ENCODE assay signal across 8 cellular contexts in genomic region chr3:45994661-45995369, GRCh38. TPM values are rescaled to one million over a fixed set of nuclear protein-coding genes. Genes with fewer than 3 reads are reported as not detected.
DNase-seq lines count a peak whose midpoint lies in the region; ATAC-seq and TF ChIP-seq lines count a peak whose summit lies in the region.

No MANE protein-coding gene starts in this region.

- H2AFZ ChIP-seq in HCT116 (ENCODE audit: low read depth, low read length, poor library complexity, severe bottlenecking), result peak overlapping the region; percentile 53

- no TSS peak for BruUV-seq in HCT116 (replicated peaks; lab: Mats Ljungman, UMichigan)

- H3K36me3 ChIP-seq in GM06990 (ENCODE audit: control insufficient read depth, insufficient read depth, low read length), result no peaks in the 10 kb centered on the region
- no peaks in the 10 kb centered on the region for H3K36me3 ChIP-seq in HCT116 (ENCODE audit: control insufficient read depth in 1 of 2, insufficient read depth in 2 of 2, low read length in 2 of 2)
- H3K36me3 ChIP-seq in heart right ventricle, result no peaks in the 10 kb centered on the region

- TF ChIP-seq POLR2A in HCT116 (IDR thresholded peaks at IDR 0.05; ENCODE audit: borderline replicate concordance, extremely low read depth, insufficient read depth, insufficient read length), result no peak

- TF ChIP-seq CTCF in GM06990 (IDR thresholded peaks at IDR 0.05; ENCODE audit: insufficient read depth, low read length, poor library complexity, severe bottlenecking) (no peak), HCT116 (IDR thresholded peaks at IDR 0.05 in 2 of 3, conservative IDR thresholded peaks at IDR 0.05 in 1 of 3; ENCODE audit: borderline replicate concordance in 1 of 3, insufficient read depth in 1 of 3, low read depth in 2 of 3, low read length in 2 of 3) (no peak), heart right ventricle (IDR thresholded peaks at IDR 0.05) (no peak)

- H3K79me2 ChIP-seq in HCT116 (ENCODE audit: insufficient read depth, low read length), result peaks cover 24% of the 10 kb centered on the region

- H3K9ac ChIP-seq in HCT116 (ENCODE audit: low read length), result peak overlapping the region; percentile 90

- H3K27ac ChIP-seq in HCT116 (ENCODE audit: low read depth, low read length) (peak overlapping the region; percentile 56; the same call in 1 of the 2 replicates), heart right ventricle (peak overlapping the region; percentile 79 to 99 (median 96))

- H3K9me3 ChIP-seq in HCT116 (ENCODE audit: control insufficient read depth in 1 of 2, insufficient read depth in 1 of 2, low read depth in 1 of 2, low read length in 2 of 2), result no peaks in the 10 kb centered on the region
- H3K9me3 ChIP-seq in heart right ventricle, result no peaks in the 10 kb centered on the region

- DNase-seq in GM06990 (ENCODE audit: extremely low read depth, insufficient read length) (peak; percentile 38), HCT116 (ENCODE audit: low read depth, low spot score) (no peak), NCI-H82 treated with DMSO at 0.1 percent for 48 hours (lab: John Stamatoyannopoulos, UW; ENCODE audit: unreplicated experiment) (peak; percentile 87), heart right ventricle (peak in 1 of 2 donors; percentile 11), retina (peak; percentile 36), DMS153 (lab: John Stamatoyannopoulos, UW) (no peak)
- peak; percentile 62 for DNase-seq in activated naive CD4-positive, alpha-beta T cell treated with Interleukin-2 at 50 U/mL for 16 hours

- peak overlapping the region; percentile 74 for H3K4me3 ChIP-seq in GM06990 (replicated peaks; ENCODE audit: low read depth, low read length)
- H3K4me3 ChIP-seq in HCT116 (replicated peaks in 1 of 2; ENCODE audit: low read depth in 1 of 2, low read length in 2 of 2), result peak overlapping the region; percentile 73 to 97
- peak overlapping the region; percentile 47 to 99 (median 89) for H3K4me3 ChIP-seq in heart right ventricle

- CTCF ChIA-PET in HCT116 (lab: Charles Lee), result interaction anchor here (0.7 kb wide), 1 partner anchor 22 kb away, joined by 3 read pairs; no protein-coding TSS in a partner anchor

- no peaks in the 10 kb centered on the region for H3K9me2 ChIP-seq in HCT116 (ENCODE audit: insufficient read depth)

- TF ChIP-seq RAD21 in HCT116 (IDR thresholded peaks at IDR 0.05; ENCODE audit: low read depth), result no peak

- H3K27me3 ChIP-seq in GM06990 (replicated peaks; ENCODE audit: control insufficient read depth, insufficient read depth, low read length) (no peaks in the 10 kb centered on the region), HCT116 (ENCODE audit: insufficient read depth, low read length) (no peaks in the 10 kb centered on the region), heart right ventricle (no peaks in the 10 kb centered on the region)

- RAD21 ChIA-PET in HCT116 (lab: Charles Lee; ENCODE audit: low non-redundant PET in 1 of 2, low total read pairs in 2 of 2, uncharacterized antibody in 2 of 2, unreplicated experiment in 2 of 2), result interaction anchor here in 1 of 2 experiments (0.6 kb wide), 1 partner anchor 110 kb away, joined by 4 read pairs; no protein-coding TSS in a partner anchor

- no peaks in the 10 kb centered on the region for H4K20me1 ChIP-seq in HCT116 (ENCODE audit: insufficient read depth)

- WGBS in heart right ventricle, 2 donors, result 6 to 8% methylated on average over 20 of the region's 20 CpGs

- peak overlapping the region; percentile 95 for H3K4me2 ChIP-seq in HCT116 (ENCODE audit: low read length)

- peak; percentile 40 for ATAC-seq in HCT116
- peak; percentile 21 to 54 (median 46) for ATAC-seq in heart right ventricle
- no peak for ATAC-seq in GM21423 (IDR thresholded peaks at IDR 0.05; ENCODE audit: unreplicated experiment)

- intact Hi-C loops in HCT116 (cut with micrococcal nuclease) (no loop called here), heart right ventricle (cut with DNase I) (loop anchor here in 2 of 10 donors (5.0 to 10.0 kb wide), 2 partner anchors 67 to 70 kb away; no protein-coding TSS in a partner anchor)

- H3K4me1 ChIP-seq in HCT116 (ENCODE audit: control insufficient read depth in 1 of 2, insufficient read depth in 2 of 2, low read length in 2 of 2), result peaks cover 5 to 20% of the 10 kb centered on the region in 2 experiments; a peak in 3 of 4 replicates
- peaks cover 4 to 60% (median 56%) of the 10 kb centered on the region in 9 donors for H3K4me1 ChIP-seq in heart right ventricle

- POLR2A ChIA-PET in HCT116 (lab: Charles Lee), result interaction anchor here (0.6 kb wide), 1 partner anchor 608 kb away, joined by 3 read pairs; no protein-coding TSS in a partner anchor

TF ChIP-seq in HCT116, 20 proteins besides CTCF, POLR2A, EP300 and RAD21 (continues in another document):
- TF ChIP-seq SIN3A (IDR thresholded peaks at IDR 0.05; ENCODE audit: low read depth) (no peak; the same call in 1 of the 2 replicates), MAX (IDR thresholded peaks at IDR 0.05) (no peak), ATF3 (IDR thresholded peaks at IDR 0.05) (no peak), REST (IDR thresholded peaks at IDR 0.05; ENCODE audit: low read depth) (no peak), SP1 (IDR thresholded peaks at IDR 0.05; ENCODE audit: low read depth) (no peak), EZH2 (IDR thresholded peaks at IDR 0.05) (no peak), CEBPB (IDR thresholded peaks at IDR 0.05; ENCODE audit: low read depth) (no peak), TCF7L2 (IDR thresholded peaks at IDR 0.05; ENCODE audit: borderline replicate concordance, extremely low read depth, insufficient read depth, insufficient read length) (no peak), EZH2phosphoT487 (IDR thresholded peaks at IDR 0.05; ENCODE audit: borderline replicate concordance) (no peak), ZBTB33 (IDR thresholded peaks at IDR 0.05; ENCODE audit: extremely low read depth, insufficient replicate concordance, low read length) (no peak), EGR1 (IDR thresholded peaks at IDR 0.05; ENCODE audit: low read depth) (no peak), YY1 (IDR thresholded peaks at IDR 0.05; ENCODE audit: extremely low read depth, insufficient replicate concordance, low read depth, low read length) (no peak), FOSL1 (IDR thresholded peaks at IDR 0.05; ENCODE audit: low read depth) (no peak), SRF (IDR thresholded peaks at IDR 0.05; ENCODE audit: low read depth) (no peak)

RNA-seq across cellular contexts. Expression of gene FYCO1, which starts 0.8 kb away (rescaled TPM):
- total RNA-seq in HCT116 (2021; ENCODE audit: unreplicated experiment) (15.8 TPM), heart right ventricle (100 to 1,000 TPM in 8 of 10 donors, 10 to 100 TPM in 2; 82.3 to 216 (median 156) TPM)
- polyA plus RNA-seq in HCT116 (2012), result 9.1 and 11.2 TPM in 2 replicates
- polyA plus RNA-seq in heart right ventricle, result 10 to 100 TPM in 1 of 2 donors, 1 to 10 TPM in 1; 8.8 to 59.6 TPM

RNA-seq across cellular contexts. Expression of gene XCR1, which starts 32.5 kb away (rescaled TPM):
- total RNA-seq in HCT116 (2021; ENCODE audit: unreplicated experiment) (not detected), heart right ventricle (under 1 TPM in 4 of 10 donors, not detected in 6; 0.05 to 0.72 (median 0.09) TPM)
- polyA plus RNA-seq in HCT116 (2012), result not detected in 2 replicates
- polyA plus RNA-seq in heart right ventricle, result under 1 TPM in 1 of 2 donors, not detected in 1; 0.01 TPM

RNA-seq across cellular contexts. Expression of gene CXCR6, which starts 51.6 kb away (rescaled TPM):
- not detected for total RNA-seq in HCT116 (2021; ENCODE audit: unreplicated experiment)
- 0.09 TPM in 1 of 2 replicates, not detected in the other for polyA plus RNA-seq in HCT116 (2012)
- 1 to 10 TPM in 1 of 10 donors, under 1 TPM in 5, not detected in 4; 0.17 to 1.2 (median 0.39) TPM for total RNA-seq in heart right ventricle
- under 1 TPM; 0.22 to 0.36 TPM for polyA plus RNA-seq in heart right ventricle

Comparison
In these comparisons a context has a peak if more than half of its experiments do, and no peak if none do; other contexts are left out.
1. DNase-seq: peak in GM06990 (single experiment), NCI-H82 treated with DMSO at 0.1 percent for 48 hours (single experiment), activated naive CD4-positive, alpha-beta T cell treated with Interleukin-2 at 50 U/mL for 16 hours (single experiment) and retina (single experiment); none in HCT116 (single experiment) and DMS153 (single experiment).
2. Peak in every context shown above with its lines, with median percentiles within 50 percentile points of each other: H3K4me3 ChIP-seq.